ENCODE assay signal across 8 cellular contexts in the genomic region with DNA sequence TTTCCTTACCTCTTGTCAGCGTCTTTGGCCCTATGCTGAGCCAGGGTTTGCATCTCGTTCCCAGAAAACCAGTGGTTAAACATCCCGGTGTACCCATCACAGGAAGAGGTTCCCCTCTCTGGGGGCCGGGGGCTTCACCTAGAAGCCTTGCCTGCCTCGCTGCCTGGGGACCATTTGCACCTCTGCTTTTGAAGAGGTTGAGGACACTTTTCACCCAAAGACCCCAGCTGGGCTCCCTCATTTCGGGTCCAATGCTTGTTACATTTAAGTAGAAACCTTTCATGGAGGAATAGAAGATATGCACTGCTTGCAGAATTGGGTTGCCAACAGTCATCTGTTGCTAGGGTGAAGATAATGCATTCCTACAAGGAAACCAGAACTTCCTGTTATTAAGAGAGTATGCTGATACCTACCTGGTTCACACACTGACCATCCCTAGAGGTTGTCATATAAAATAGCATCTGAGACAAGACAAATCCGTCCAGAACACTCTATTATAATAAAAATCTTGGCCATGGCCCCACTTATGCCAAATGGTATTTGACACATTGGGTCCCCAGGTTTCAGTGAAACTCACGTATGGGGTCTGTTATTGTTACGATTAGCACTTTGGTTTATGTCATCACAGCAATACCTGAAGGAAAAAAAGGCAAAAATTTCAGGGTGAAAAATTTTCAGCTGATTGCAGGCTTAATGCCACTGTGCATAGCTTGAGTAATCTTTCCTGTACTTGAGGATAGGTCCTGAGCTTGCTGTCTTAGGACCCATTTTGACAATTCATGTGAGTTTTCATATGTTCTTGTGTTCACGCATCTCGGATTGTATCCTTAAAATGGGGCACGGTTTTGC. TPM values are rescaled to one million over a fixed set of nuclear protein-coding genes. Genes with fewer than 3 reads are reported as not detected.
DNase-seq lines count a peak whose midpoint lies in the region; ATAC-seq and TF ChIP-seq lines count a peak whose summit lies in the region.

No MANE protein-coding gene starts in this region.

- H3K9me3 Mint-ChIP-seq in activated T-cell treated with anti-CD3 and anti-CD28 coated beads, Interleukin-2, amount 50 U/mL, for 72 hours: no peaks in the 10 kb centered on the region
- H3K9me3 Mint-ChIP-seq in activated naive CD8-positive, alpha-beta T cell treated with anti-CD3 and anti-CD28 coated beads for 36 hours: no peaks in the 10 kb centered on the region

- no peak overlapping the region for H3K9ac ChIP-seq in iPS-15b (ENCODE audit: low read depth, low read length)

- H3K36me3 ChIP-seq in iPS-15b (ENCODE audit: control insufficient read depth, insufficient read depth, low read length) (no peaks in the 10 kb centered on the region), thoracic aorta (no peaks in the 10 kb centered on the region)

- H3K27me3 Mint-ChIP-seq in activated T-cell treated with anti-CD3 and anti-CD28 coated beads, Interleukin-2, amount 50 U/mL, for 72 hours (ENCODE audit: low read depth): peaks cover 34% of the 10 kb centered on the region
- H3K27me3 Mint-ChIP-seq in activated naive CD8-positive, alpha-beta T cell treated with anti-CD3 and anti-CD28 coated beads for 36 hours: peaks cover 41% of the 10 kb centered on the region

- no peaks in the 10 kb centered on the region for H3K9me3 ChIP-seq in iPS-15b (ENCODE audit: control insufficient read depth, insufficient read depth, low read length)
- no peaks in the 10 kb centered on the region for H3K9me3 ChIP-seq in thoracic aorta

- peaks cover 10% of the 10 kb centered on the region for H3K4me1 Mint-ChIP-seq in activated T-cell treated with anti-CD3 and anti-CD28 coated beads, Interleukin-2, amount 50 U/mL, for 72 hours (ENCODE audit: low read depth)
- H3K4me1 Mint-ChIP-seq in activated naive CD8-positive, alpha-beta T cell treated with anti-CD3 and anti-CD28 coated beads for 36 hours: peaks cover 7% of the 10 kb centered on the region

- peak overlapping the region; percentile 9 for H3K27ac Mint-ChIP-seq in activated T-cell treated with anti-CD3 and anti-CD28 coated beads, Interleukin-2, amount 50 U/mL, for 72 hours
- no peak overlapping the region for H3K27ac Mint-ChIP-seq in activated naive CD8-positive, alpha-beta T cell treated with anti-CD3 and anti-CD28 coated beads for 36 hours

- H3K4me3 Mint-ChIP-seq in activated T-cell treated with anti-CD3 and anti-CD28 coated beads, Interleukin-2, amount 50 U/mL, for 72 hours: peak overlapping the region; percentile 74 to 75
- peak overlapping the region; percentile 57 for H3K4me3 Mint-ChIP-seq in activated naive CD8-positive, alpha-beta T cell treated with anti-CD3 and anti-CD28 coated beads for 36 hours

- intact Hi-C loops in left colon (cut with DNase I, micrococcal nuclease): no loop called here

- TF ChIP-seq CTCF in thoracic aorta (IDR thresholded peaks at IDR 0.05): no peak

- DNase-seq in activated T-cell treated with anti-CD3 and anti-CD28 coated beads, Interleukin-2, amount 50 U/mL, for 72 hours: no peak
- no peak for DNase-seq in activated T-cell treated with anti-CD3 and anti-CD28 coated beads, Interleukin-2, amount 50 U/mL, for 1 hour
- DNase-seq in activated naive CD8-positive, alpha-beta T cell treated with anti-CD3 and anti-CD28 coated beads for 36 hours: no peak
- DNase-seq in thoracic aorta (ENCODE audit: low spot score) (no peak), HUDEP-2 (lab: John Stamatoyannopoulos, UW; ENCODE audit: unreplicated experiment in 76 of 76) (no peak), left colon (no peak)

- peak overlapping the region; percentile 70 for H3K4me3 ChIP-seq in iPS-15b (ENCODE audit: low read depth, low read length)
- H3K4me3 ChIP-seq in thoracic aorta: peak overlapping the region; percentile 85

- peak overlapping the region; percentile 48 to 71 for H3K27ac ChIP-seq in thoracic aorta

- H3K4me1 ChIP-seq in iPS-15b (ENCODE audit: control insufficient read depth, insufficient read depth, low read length) (no peaks in the 10 kb centered on the region), thoracic aorta (ENCODE audit: control insufficient read depth in 1 of 2, low read depth in 2 of 2) (peaks cover 4 to 5% of the 10 kb centered on the region in 2 donors)

- H3K27me3 ChIP-seq in iPS-15b (ENCODE audit: control insufficient read depth, insufficient read depth, low read length) (peaks cover 34% of the 10 kb centered on the region), thoracic aorta (replicated peaks; ENCODE audit: insufficient read depth) (no peaks in the 10 kb centered on the region)

- H3K36me3 Mint-ChIP-seq in activated T-cell treated with anti-CD3 and anti-CD28 coated beads, Interleukin-2, amount 50 U/mL, for 72 hours (ENCODE audit: insufficient read depth in 2 of 2): no peaks in the 10 kb centered on the region
- H3K36me3 Mint-ChIP-seq in activated naive CD8-positive, alpha-beta T cell treated with anti-CD3 and anti-CD28 coated beads for 36 hours: no peaks in the 10 kb centered on the region

- ATAC-seq in activated T-cell treated with anti-CD3 and anti-CD28 coated beads, Interleukin-2, amount 50 U/mL, for 72 hours (replicated peaks in 1 of 2): no peak
- ATAC-seq in thoracic aorta (ENCODE audit: insufficient number of reproducible peaks, low FRiP score, low read depth) (no peak), GM21619 (IDR thresholded peaks at IDR 0.05; ENCODE audit: unreplicated experiment) (no peak), left colon (no peak)

RNA-seq across cellular contexts. Expression of gene ZNF365, which starts 0.9 kb away (rescaled TPM):
- total RNA-seq in activated T-cell treated with anti-CD3 and anti-CD28 coated beads, Interleukin-2, amount 50 U/mL, for 72 hours: under 1 TPM; 0.12 to 0.30 TPM
- total RNA-seq in activated naive CD8-positive, alpha-beta T cell treated with anti-CD3 and anti-CD28 coated beads for 36 hours: not detected
- 1 to 10 TPM; 2.2 to 6.4 TPM for total RNA-seq in thoracic aorta
- not detected for total RNA-seq in left colon
